ENCODE assay signal across 9 cellular contexts in genomic region chr7:23014681-23015080, GRCh38. TPM values are rescaled to one million over a fixed set of nuclear protein-coding genes. Genes with fewer than 3 reads are reported as not detected.
DNase-seq lines count a peak whose midpoint lies in the region; ATAC-seq and TF ChIP-seq lines count a peak whose summit lies in the region.
"Had no signal": no experiment of that assay in that cellular context is flagged by ENCODE, and none has a peak within 500 bp of the region (broad histone marks: within the 10 kb centered on the region; RNA-seq: fewer than 3 reads in every experiment).

No MANE protein-coding gene starts in this region.

- peak overlapping the region; percentile 35 for H3K4me3 ChIP-seq in psoas muscle
- no peak overlapping the region for H3K4me3 ChIP-seq in gastroesophageal sphincter
- no peak overlapping the region for H3K4me3 ChIP-seq in vagina

- ATAC-seq in activated CD8-positive, alpha-beta memory T cell treated with anti-CD3 and anti-CD28 coated beads, Interleukin-2, amount 10 ng/mL, durations not matched to agents 7 days and 5 days = no peak
- ATAC-seq in psoas muscle (no peak), gastroesophageal sphincter (no peak), HG03432 (IDR thresholded peaks at IDR 0.05; ENCODE audit: unreplicated experiment) (no peak)

- H3K4me1 ChIP-seq in psoas muscle (peaks cover 21% of the 10 kb centered on the region), gastroesophageal sphincter (peaks cover 8 to 48% (median 8%) of the 10 kb centered on the region in 3 donors), vagina (peaks cover 26% of the 10 kb centered on the region)

- H3K4me3 Mint-ChIP-seq in activated CD8-positive, alpha-beta memory T cell treated with anti-CD3 and anti-CD28 coated beads, Interleukin-2, amount 10 ng/mL, durations not matched to agents 7 days and 5 days = no peak overlapping the region

- peak overlapping the region; percentile 87 for H3K27ac Mint-ChIP-seq in activated CD8-positive, alpha-beta memory T cell treated with anti-CD3 and anti-CD28 coated beads, Interleukin-2, amount 10 ng/mL, durations not matched to agents 7 days and 5 days

- H3K9me3 ChIP-seq in psoas muscle (no peaks in the 10 kb centered on the region), gastroesophageal sphincter (no peaks in the 10 kb centered on the region), vagina (no peaks in the 10 kb centered on the region)

- no peaks in the 10 kb centered on the region for H3K36me3 ChIP-seq in psoas muscle (ENCODE audit: insufficient read depth in 1 of 2, low read depth in 1 of 2)
- H3K36me3 ChIP-seq in gastroesophageal sphincter = no peaks in the 10 kb centered on the region
- no peaks in the 10 kb centered on the region for H3K36me3 ChIP-seq in vagina

- H3K27me3 ChIP-seq in psoas muscle (ENCODE audit: insufficient read depth in 3 of 3, low read length in 2 of 3) (no peaks in the 10 kb centered on the region), gastroesophageal sphincter (no peaks in the 10 kb centered on the region), vagina (no peaks in the 10 kb centered on the region)

- no peak for DNase-seq in activated CD8-positive, alpha-beta memory T cell treated with anti-CD3 and anti-CD28 coated beads, Interleukin-2, amount 10 ng/mL, durations not matched to agents 7 days and 5 days
- DNase-seq in activated CD8-positive, alpha-beta memory T cell treated with anti-CD3 and anti-CD28 coated beads, Interleukin-2, amount 50 U/mL, for 4 hours = no peak
- DNase-seq in OCI-M1 (lab: John Stamatoyannopoulos, UW) (peak; percentile 25), psoas muscle (no peak), vagina (ENCODE audit: extremely low spot score in 2 of 2) (no peak)

- peaks cover 17% of the 10 kb centered on the region for H3K36me3 Mint-ChIP-seq in activated CD8-positive, alpha-beta memory T cell treated with anti-CD3 and anti-CD28 coated beads, Interleukin-2, amount 10 ng/mL, durations not matched to agents 7 days and 5 days
- H3K36me3 Mint-ChIP-seq: activated naive CD8-positive, alpha-beta T cell had no signal

- 62 to 67% (median 67%) methylated on average over 2 of the region's 2 CpGs for WGBS in psoas muscle, 3 donors
- 38% methylated on average over 2 of the region's 2 CpGs; no CpG with 5 or more reads in 1 of the 2 donors for WGBS in gastroesophageal sphincter (ENCODE audit: low coverage in 1 of 2), 2 donors

- H3K27ac ChIP-seq in cingulate gyrus (ENCODE audit: low read depth, low read length) (peak overlapping the region; percentile 56), psoas muscle (peak overlapping the region; percentile 53), gastroesophageal sphincter (no peak overlapping the region), vagina (no peak overlapping the region)

- peaks cover 2% of the 10 kb centered on the region for H3K9me3 Mint-ChIP-seq in activated CD8-positive, alpha-beta memory T cell treated with anti-CD3 and anti-CD28 coated beads, Interleukin-2, amount 10 ng/mL, durations not matched to agents 7 days and 5 days (ENCODE audit: low read depth)

- intact Hi-C loops in psoas muscle (cut with DNase I) = loop anchor here in 1 of 2 donors (10.0 kb wide), 1 partner anchor 160 kb away; no protein-coding TSS in a partner anchor
- intact Hi-C loops in vagina (cut with DNase I) = loop anchor here (5.0 kb wide), 1 partner anchor 162 kb away; no protein-coding TSS in a partner anchor

- TF ChIP-seq POLR2A in gastroesophageal sphincter (IDR thresholded peaks at IDR 0.05) (no peak), vagina (IDR thresholded peaks at IDR 0.05) (no peak)

- TF ChIP-seq EP300 in gastroesophageal sphincter (IDR thresholded peaks at IDR 0.05) = no peak

- TF ChIP-seq CTCF in psoas muscle (IDR thresholded peaks at IDR 0.05) (no peak), gastroesophageal sphincter (IDR thresholded peaks at IDR 0.05) (no peak), vagina (IDR thresholded peaks at IDR 0.05) (no peak)

- no peaks in the 10 kb centered on the region for H3K27me3 Mint-ChIP-seq in activated CD8-positive, alpha-beta memory T cell treated with anti-CD3 and anti-CD28 coated beads, Interleukin-2, amount 10 ng/mL, durations not matched to agents 7 days and 5 days
- H3K27me3 Mint-ChIP-seq: activated naive CD8-positive, alpha-beta T cell had no signal

- CTCF ChIA-PET in activated CD8-positive, alpha-beta memory T cell treated with anti-CD3 and anti-CD28 coated beads, Interleukin-2, amount 10 ng/mL, durations not matched to agents 7 days and 5 days (lab: Charles Lee) = interaction anchor here (1.4 to 2.3 kb wide), 5 partner anchors 12 to 287 kb away, joined by 3 to 5 read pairs (median 3); no protein-coding TSS in a partner anchor

- H3K4me1 Mint-ChIP-seq in activated CD8-positive, alpha-beta memory T cell treated with anti-CD3 and anti-CD28 coated beads, Interleukin-2, amount 10 ng/mL, durations not matched to agents 7 days and 5 days = peaks cover 37% of the 10 kb centered on the region

RNA-seq across cellular contexts. Expression of gene HYCC1, which starts 0.8 kb away (rescaled TPM):
- 100 to 1,000 TPM in 1 of 2 experiments, 10 to 100 TPM in 1; 72.6 to 125 TPM for total RNA-seq in activated CD8-positive, alpha-beta memory T cell treated with anti-CD3 and anti-CD28 coated beads, Interleukin-2, amount 10 ng/mL, durations not matched to agents 7 days and 5 days
- total RNA-seq in psoas muscle (10 to 100 TPM; 24.0 to 63.9 (median 50.5) TPM), gastroesophageal sphincter (10 to 100 TPM; 39.7 to 87.7 (median 52.7) TPM), vagina (23.6 TPM)
- 10 to 100 TPM; 14.6 to 30.1 (median 15.6) TPM for polyA plus RNA-seq in psoas muscle

Comparison
In these comparisons a context has a peak if more than half of its experiments do, and no peak if none do; other contexts are left out.
1. H3K27ac ChIP-seq: peak in cingulate gyrus (single experiment) and psoas muscle (single experiment); none in gastroesophageal sphincter (0 of 4) and vagina (single experiment).